18 cellular contexts compared by ENCODE assay signal in genomic region chr11:76265771-76266241, GRCh38. TPM values are rescaled to one million over a fixed set of nuclear protein-coding genes. Genes with fewer than 3 reads are reported as not detected.
A peak's percentile ranks its signal among the peaks of the same experiment; 100 is the strongest.
DNase-seq lines count a peak whose midpoint lies in the region; ATAC-seq and TF ChIP-seq lines count a peak whose summit lies in the region.
"Had no signal": no experiment of that assay in that cellular context is flagged by ENCODE, and none has a peak within 500 bp of the region (broad histone marks: within the 10 kb centered on the region; RNA-seq: fewer than 3 reads in every experiment).

No MANE protein-coding gene starts in this region.

- POLR2A ChIA-PET in activated CD4-positive, alpha-beta memory T cell treated with anti-CD3 and anti-CD28 coated beads, Interleukin-2, amount 10 ng/mL, durations not matched to agents 7 days and 5 days (lab: Charles Lee), result no interaction called here

- peaks cover 18% of the 10 kb centered on the region for H3F3A ChIP-seq in smooth muscle cell (ENCODE audit: low read depth)

- in situ Hi-C loops in mammary epithelial cell (cut with MboI; ENCODE audit: low sequenced_read_pairs in 2 of 2), result no loop called here

- dilution Hi-C loops in mammary epithelial cell (cut with HindIII; ENCODE audit: low sequenced_read_pairs), result loop anchor here (5.0 kb wide), 1 partner anchor 34 kb away; no protein-coding TSS in a partner anchor

- peak; percentile 42 to 70 for ATAC-seq in lower lobe of right lung
- ATAC-seq in GM18867 (IDR thresholded peaks at IDR 0.05; ENCODE audit: unreplicated experiment), result no peak
- no peak for ATAC-seq in GM21717 (IDR thresholded peaks at IDR 0.05; ENCODE audit: unreplicated experiment)

- peaks cover 18% of the 10 kb centered on the region for H3K4me1 ChIP-seq in mammary epithelial cell (ENCODE audit: insufficient read depth, low read length)
- peaks cover 9% of the 10 kb centered on the region for H3K4me1 ChIP-seq in lower lobe of right lung
- H3K4me1 ChIP-seq in smooth muscle cell (ENCODE audit: low read depth), result peaks cover 4% of the 10 kb centered on the region
- H3K4me1 ChIP-seq: neural progenitor cell had no signal

- no peaks in the 10 kb centered on the region for H3K27me3 ChIP-seq in mammary epithelial cell (ENCODE audit: insufficient read depth, low read length)
- H3K27me3 ChIP-seq in lower lobe of right lung (ENCODE audit: low read depth), result no peaks in the 10 kb centered on the region
- H3K27me3 ChIP-seq in smooth muscle cell (ENCODE audit: low read depth), result no peaks in the 10 kb centered on the region
- H3K27me3 ChIP-seq: neural progenitor cell, right lobe of liver had no signal

- CTCF ChIA-PET in mammary epithelial cell (lab: Charles Lee; ENCODE audit: low non-redundant PET), result no interaction called here
- CTCF ChIA-PET in activated CD4-positive, alpha-beta memory T cell treated with anti-CD3 and anti-CD28 coated beads, Interleukin-2, amount 10 ng/mL, durations not matched to agents 7 days and 5 days (lab: Charles Lee), result no interaction called here

- DNase-seq in GM03348 (ENCODE audit: low spot score) (peak; percentile 54), mammary epithelial cell (no peak), lower lobe of right lung (no peak), smooth muscle cell (lab: John Stamatoyannopoulos, UW; ENCODE audit: unreplicated experiment) (no peak), GM19238 (ENCODE audit: insufficient read length, low spot score) (no peak)
- no peak for DNase-seq in activated CD4-positive, alpha-beta memory T cell treated with anti-CD3 and anti-CD28 coated beads, Interleukin-2, amount 10 ng/mL, durations not matched to agents 7 days and 5 days
- DNase-seq: activated naive CD4-positive, alpha-beta T cell treated with anti-CD3 and anti-CD28 coated beads for 36 hours; H9; NCI-H1048; SHP77 treated with DMSO at 0.1 percent for 48 hours; stimulated activated CD4-positive, alpha-beta T cell treated with anti-CD3 and anti-CD28 coated beads, Interleukin-4, amount 100 ng/mL, for 4 hours had no signal

- no TSS peak for BruUV-seq in mammary epithelial cell (replicated peaks; lab: Mats Ljungman, UMichigan)

- no peaks in the 10 kb centered on the region for H3K9me3 Mint-ChIP-seq in activated CD4-positive, alpha-beta memory T cell treated with anti-CD3 and anti-CD28 coated beads, Interleukin-2, amount 10 ng/mL, durations not matched to agents 7 days and 5 days
- H3K9me3 Mint-ChIP-seq: activated naive CD4-positive, alpha-beta T cell treated with anti-CD3 and anti-CD28 coated beads for 36 hours; H9; IgD-negative memory B cell; neural progenitor cell; T-helper 2 cell treated with Interferon-gamma antibody and Interleukin-4, amounts not matched to agents 5 μg/mL and 100 μg/mL, for 36 hours had no signal

- H3K9ac ChIP-seq in mammary epithelial cell (ENCODE audit: insufficient read depth, low read length), result no peak overlapping the region
- peak overlapping the region; percentile 68 for H3K9ac ChIP-seq in smooth muscle cell (ENCODE audit: low read depth)
- H3K9ac ChIP-seq: neural progenitor cell had no signal

- H3K4me3 Mint-ChIP-seq in activated CD4-positive, alpha-beta memory T cell treated with anti-CD3 and anti-CD28 coated beads, Interleukin-2, amount 10 ng/mL, durations not matched to agents 7 days and 5 days, result no peak overlapping the region
- H3K4me3 Mint-ChIP-seq: activated naive CD4-positive, alpha-beta T cell treated with anti-CD3 and anti-CD28 coated beads for 36 hours; H9; IgD-negative memory B cell; neural progenitor cell; T-helper 2 cell treated with Interferon-gamma antibody and Interleukin-4, amounts not matched to agents 5 μg/mL and 100 μg/mL, for 36 hours had no signal

- peak overlapping the region; percentile 42 for H3K27ac ChIP-seq in mammary epithelial cell (ENCODE audit: insufficient read depth, low read depth, low read length)
- H3K27ac ChIP-seq in lower lobe of right lung, result peak overlapping the region; percentile 51
- H3K27ac ChIP-seq in smooth muscle cell (ENCODE audit: low read depth), result peak overlapping the region; percentile 96
- H3K27ac ChIP-seq: neural progenitor cell, right lobe of liver had no signal

- H3K79me2 ChIP-seq in mammary epithelial cell (ENCODE audit: insufficient read depth, low read length), result no peaks in the 10 kb centered on the region
- no peaks in the 10 kb centered on the region for H3K79me2 ChIP-seq in smooth muscle cell (ENCODE audit: low read depth)

- intact Hi-C loops in mammary epithelial cell (cut with micrococcal nuclease), result loop anchor here (1.0 kb wide), 1 partner anchor 31 kb away; no protein-coding TSS in a partner anchor
- intact Hi-C loops in lower lobe of right lung (cut with DNase I), result no loop called here

- H3K36me3 ChIP-seq in mammary epithelial cell (ENCODE audit: insufficient read depth, low read length), result no peaks in the 10 kb centered on the region
- H3K36me3 ChIP-seq in lower lobe of right lung, result no peaks in the 10 kb centered on the region
- H3K36me3 ChIP-seq in smooth muscle cell (ENCODE audit: low read depth), result no peaks in the 10 kb centered on the region
- H3K36me3 ChIP-seq: brain microvascular endothelial cell, neural progenitor cell, right lobe of liver had no signal

- no peak for TF ChIP-seq CTCF in mammary epithelial cell (conservative IDR thresholded peaks at IDR 0.05 in 1 of 2, IDR thresholded peaks at IDR 0.05 in 1 of 2; ENCODE audit: extremely low read depth in 1 of 2, insufficient read depth in 1 of 2, low read depth in 1 of 2, low read length in 2 of 2)
- no peak for TF ChIP-seq CTCF in lower lobe of right lung (IDR thresholded peaks at IDR 0.05)
- no peak for TF ChIP-seq CTCF in smooth muscle cell (IDR thresholded peaks at IDR 0.05; ENCODE audit: borderline replicate concordance, insufficient read depth, poor library complexity, severe bottlenecking)

- no peaks in the 10 kb centered on the region for H3K9me3 ChIP-seq in mammary epithelial cell (replicated peaks; ENCODE audit: insufficient read depth, low read length)
- no peaks in the 10 kb centered on the region for H3K9me3 ChIP-seq in lower lobe of right lung
- no peaks in the 10 kb centered on the region for H3K9me3 ChIP-seq in smooth muscle cell (replicated peaks; ENCODE audit: low read depth)
- H3K9me3 ChIP-seq: right lobe of liver had no signal

- H3K27me3 Mint-ChIP-seq in activated CD4-positive, alpha-beta memory T cell treated with anti-CD3 and anti-CD28 coated beads, Interleukin-2, amount 10 ng/mL, durations not matched to agents 7 days and 5 days, result peaks cover 2% of the 10 kb centered on the region

- H3K4me1 Mint-ChIP-seq in activated CD4-positive, alpha-beta memory T cell treated with anti-CD3 and anti-CD28 coated beads, Interleukin-2, amount 10 ng/mL, durations not matched to agents 7 days and 5 days, result no peaks in the 10 kb centered on the region
- H3K4me1 Mint-ChIP-seq: H9, IgD-negative memory B cell, neural progenitor cell had no signal

- H3K4me2 ChIP-seq in mammary epithelial cell (ENCODE audit: insufficient read depth, low read depth, low read length), result no peak overlapping the region
- H3K4me2 ChIP-seq in smooth muscle cell, result peak overlapping the region; percentile 1
- H3K4me2 ChIP-seq: neural progenitor cell had no signal

- no peak overlapping the region for H3K27ac Mint-ChIP-seq in activated CD4-positive, alpha-beta memory T cell treated with anti-CD3 and anti-CD28 coated beads, Interleukin-2, amount 10 ng/mL, durations not matched to agents 7 days and 5 days
- H3K27ac Mint-ChIP-seq: activated naive CD4-positive, alpha-beta T cell treated with anti-CD3 and anti-CD28 coated beads for 36 hours; H9; IgD-negative memory B cell; neural progenitor cell; T-helper 2 cell treated with Interferon-gamma antibody and Interleukin-4, amounts not matched to agents 5 μg/mL and 100 μg/mL, for 36 hours had no signal

- H4K20me1 ChIP-seq in mammary epithelial cell (ENCODE audit: insufficient read depth, low read length) (no peaks in the 10 kb centered on the region), smooth muscle cell (ENCODE audit: low read depth) (no peaks in the 10 kb centered on the region)

- no peak overlapping the region for H3K4me3 ChIP-seq in mammary epithelial cell (replicated peaks in 1 of 3; ENCODE audit: insufficient read depth in 1 of 3, low read depth in 2 of 3, low read length in 3 of 3)
- H3K4me3 ChIP-seq in lower lobe of right lung, result no peak overlapping the region
- H3K4me3 ChIP-seq in smooth muscle cell, result no peak overlapping the region
- H3K4me3 ChIP-seq: neural progenitor cell, right lobe of liver had no signal

- H2AFZ ChIP-seq in mammary epithelial cell (ENCODE audit: low read depth, low read length) (no peak overlapping the region), smooth muscle cell (ENCODE audit: low read depth) (no peak overlapping the region)
- H2AFZ ChIP-seq: neural progenitor cell had no signal

- WGBS in mammary epithelial cell (ENCODE audit: low coverage, missing lambda C conversion rate), result 55% methylated on average over 4 of the region's 4 CpGs
- 47% methylated on average over 4 of the region's 4 CpGs for WGBS in smooth muscle cell (ENCODE audit: low lambda C conversion rate)

- no peaks in the 10 kb centered on the region for H3K36me3 Mint-ChIP-seq in activated CD4-positive, alpha-beta memory T cell treated with anti-CD3 and anti-CD28 coated beads, Interleukin-2, amount 10 ng/mL, durations not matched to agents 7 days and 5 days (ENCODE audit: low read depth)
- H3K36me3 Mint-ChIP-seq: IgD-negative memory B cell, neural progenitor cell had no signal

RNA-seq across cellular contexts. Expression of gene WNT11, which starts 59.5 kb away (rescaled TPM):
- total RNA-seq in mammary epithelial cell (under 1 TPM in 1 of 2 donors, not detected in 1; 0.17 TPM), lower lobe of right lung (9.2 TPM), smooth muscle cell (6.8 and 13.5 TPM in 2 replicates)
- polyA plus RNA-seq in mammary epithelial cell (not detected), smooth muscle cell (9.4 and 12.1 TPM in 2 replicates)
- polyA minus RNA-seq in mammary epithelial cell, result not detected
- total RNA-seq in activated CD4-positive, alpha-beta memory T cell treated with anti-CD3 and anti-CD28 coated beads, Interleukin-2, amount 10 ng/mL, durations not matched to agents 7 days and 5 days, result under 1 TPM in 1 of 2 experiments, not detected in 1; 0.20 TPM
- total RNA-seq: activated naive CD4-positive, alpha-beta T cell treated with anti-CD3 and anti-CD28 coated beads for 36 hours; H9 had no signal
- polyA plus RNA-seq: IgD-negative memory B cell had no signal

Comparison
In these comparisons a context has a peak if more than half of its experiments do, and no peak if none do; other contexts are left out.
1. H3K27ac ChIP-seq: peak in every context shown above with its lines; median percentile 96 in smooth muscle cell; 51 in lower lobe of right lung; 42 in mammary epithelial cell.
2. ATAC-seq: peak in lower lobe of right lung (2 of 2); none in GM18867 (single experiment) and GM21717 (single experiment).